In genomic region chr2:150125708-150126107, GRCh38 we compare ENCODE assay signal across 1 cellular context.
TF ChIP-seq lines count a peak whose summit lies in the region.

No MANE protein-coding gene starts in this region.

TF ChIP-seq in H1, 55 proteins besides CTCF, POLR2A, EP300 and RAD21:
- no peak for TF ChIP-seq CHD7 (IDR thresholded peaks at IDR 0.05; ENCODE audit: insufficient replicate concordance, low read length)
- TF ChIP-seq BACH1 (IDR thresholded peaks at IDR 0.05; ENCODE audit: low read length), result no peak
- no peak for TF ChIP-seq CHD2 (IDR thresholded peaks at IDR 0.05; ENCODE audit: low read length)
- no peak for TF ChIP-seq ATF2 (IDR thresholded peaks at IDR 0.05; ENCODE audit: low read length)
- no peak for TF ChIP-seq SRF (IDR thresholded peaks at IDR 0.05; ENCODE audit: low read depth, low read length)
- 0 out of 2 replicates have a peak, but pooled peaks have one; percentile 7 for TF ChIP-seq E2F6 (IDR thresholded peaks at IDR 0.05)
- no peak for TF ChIP-seq CBX8 (IDR thresholded peaks at IDR 0.05; ENCODE audit: borderline replicate concordance, low read depth, low read length)
